ENCODE assay signal across 18 cellular contexts in genomic region chr3:195773956-195774537, GRCh38. TPM values are rescaled to one million over a fixed set of nuclear protein-coding genes. Genes with fewer than 3 reads are reported as not detected.
"Had no signal": no experiment of that assay in that cellular context is flagged by ENCODE, and none has a peak within 500 bp of the region (broad histone marks: within the 10 kb centered on the region; RNA-seq: fewer than 3 reads in every experiment).

No MANE protein-coding gene starts in this region.

- H3K4me3 ChIP-seq: adrenal gland, cardiac muscle cell, neural progenitor cell, ovary, right lobe of liver had no signal

- FAIRE-seq: endothelial cell of umbilical vein, islet of Langerhans, urothelium cell line had no signal

- H2AFZ ChIP-seq: neural progenitor cell had no signal

- H3K36me3 ChIP-seq: adrenal gland, cardiac muscle cell, neural progenitor cell, ovary, right lobe of liver had no signal

- DNase-seq: activated CD4-positive, alpha-beta T cell treated with anti-CD3 and anti-CD28 coated beads for 1 hour; activated gamma-delta T cell treated with Interleukin-2 at 50 U/mL for 16 hours; dermis blood vessel endothelial cell; effector memory CD4-positive, alpha-beta T cell; hippocampal formation; mammary epithelial cell; naive B cell; stimulated activated naive CD4-positive, alpha-beta T cell; T1000 had no signal

- H3K27me3 ChIP-seq: adrenal gland, cardiac muscle cell, neural progenitor cell, ovary, right lobe of liver had no signal

- H3K27ac ChIP-seq: adrenal gland, cardiac muscle cell, neural progenitor cell, ovary, right lobe of liver had no signal

- H3K9ac ChIP-seq: neural progenitor cell had no signal

- H3K4me1 ChIP-seq: adrenal gland, neural progenitor cell, right lobe of liver had no signal

- H3K4me2 ChIP-seq: neural progenitor cell had no signal

- H3K9me3 ChIP-seq: adrenal gland, ovary, right lobe of liver had no signal

RNA-seq across cellular contexts. Expression of gene MUC4, which starts 37.7 kb away (rescaled TPM):
- total RNA-seq: cardiac muscle cell, endothelial cell of umbilical vein, mammary epithelial cell, pulmonary artery endothelial cell had no signal
- polyA plus RNA-seq: mammary epithelial cell had no signal

RNA-seq across cellular contexts. Expression of gene MUC20, which starts 53.3 kb away (rescaled TPM):
- polyA plus RNA-seq: endothelial cell of umbilical vein had no signal
